Comparison of ENCODE assay signal across 10 cellular contexts in the genomic region with DNA sequence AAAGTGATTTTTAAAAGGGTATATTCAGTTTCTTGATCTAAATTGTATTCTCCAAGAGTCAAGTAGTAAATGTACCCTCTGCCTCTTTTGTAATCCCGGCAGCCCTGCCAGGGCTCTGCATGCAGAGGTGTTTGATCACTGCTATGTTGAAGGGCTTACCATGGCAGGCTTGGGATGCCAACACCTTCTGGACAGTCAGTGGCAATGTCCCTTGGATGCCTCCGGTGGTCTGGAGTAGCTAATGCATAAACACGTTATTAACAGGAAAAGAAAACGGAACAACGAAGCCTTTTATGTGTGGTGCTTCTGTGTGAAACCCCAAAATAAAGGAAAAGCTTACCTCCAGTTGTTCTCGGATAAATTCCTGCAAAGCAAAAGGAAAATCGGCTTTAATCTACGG. TPM values are rescaled to one million over a fixed set of nuclear protein-coding genes. Genes with fewer than 3 reads are reported as not detected.
DNase-seq lines count a peak whose midpoint lies in the region; TF ChIP-seq lines count a peak whose summit lies in the region.
"Had no signal": no experiment of that assay in that cellular context is flagged by ENCODE, and none has a peak within 500 bp of the region (broad histone marks: within the 10 kb centered on the region; RNA-seq: fewer than 3 reads in every experiment).

No MANE protein-coding gene starts in this region.

- CTCF ChIA-PET in MCF 10A (lab: Yijun Ruan, JAX) = interaction anchor here (0.6 to 1.4 kb wide), 3 partner anchors 10 to 273 kb away, joined by 3 to 4 read pairs (median 3); no protein-coding TSS in a partner anchor

- WGBS in stomach, 5 donors = 66 to 83% (median 74%) methylated on average over 8 of the region's 8 CpGs

- DNase-seq in MCF 10A (ENCODE audit: unreplicated experiment) (peak; percentile 36), breast epithelium (ENCODE audit: low spot score in 2 of 2) (no peak), RKO (ENCODE audit: low spot score) (peak; percentile 75), fibroblast of villous mesenchyme (ENCODE audit: low read depth) (no peak), tibial artery (no peak), NCI-H774 (lab: John Stamatoyannopoulos, UW) (no peak), NCI-H146 (lab: John Stamatoyannopoulos, UW) (no peak), stomach (no peak)

- H3K9me3 ChIP-seq in breast epithelium (no peaks in the 10 kb centered on the region), tibial artery (no peaks in the 10 kb centered on the region), stomach (no peaks in the 10 kb centered on the region)

- TF ChIP-seq POLR2A in breast epithelium (IDR thresholded peaks at IDR 0.05) (no peak), stomach (IDR thresholded peaks at IDR 0.05) (no peak)

- H3K27ac ChIP-seq in breast epithelium (no peak overlapping the region), tibial artery (no peak overlapping the region), stomach (peak overlapping the region in 1 of 5 donors; percentile 0)

- TF ChIP-seq CTCF in MCF 10A (IDR thresholded peaks at IDR 0.05; ENCODE audit: unreplicated experiment) (peak; percentile 28), breast epithelium (IDR thresholded peaks at IDR 0.05) (peak in 1 of 3 donors; percentile 20), fibroblast of villous mesenchyme (IDR thresholded peaks at IDR 0.05; ENCODE audit: insufficient read depth, low read depth, low read length) (peak; percentile 44), tibial artery (IDR thresholded peaks at IDR 0.05) (peak; percentile 38 to 42), stomach (IDR thresholded peaks at IDR 0.05) (peak in 2 of 7 experiments; percentile 13 to 15)

- TF ChIP-seq EP300 in stomach (IDR thresholded peaks at IDR 0.05) = no peak

- H3K4me1 Mint-ChIP-seq in MCF 10A (ENCODE audit: insufficient read depth, unreplicated experiment) = no peaks in the 10 kb centered on the region
- H3K4me1 Mint-ChIP-seq: IgD-negative memory B cell, immature natural killer cell had no signal

- BruUV-seq in MCF 10A (replicated peaks; lab: Mats Ljungman, UMichigan) = no TSS peak

- H3K4me1 ChIP-seq in breast epithelium (no peaks in the 10 kb centered on the region), tibial artery (no peaks in the 10 kb centered on the region), stomach (peaks cover 0 to 5% (median 0%) of the 10 kb centered on the region in 4 donors)

- H3K27ac Mint-ChIP-seq in MCF 10A (ENCODE audit: low read depth, unreplicated experiment) = no peak overlapping the region

- POLR2A ChIA-PET in MCF 10A (lab: Yijun Ruan, JAX) = interaction anchor here (0.7 to 1.6 kb wide), 4 partner anchors 11 to 56 kb away, joined by 3 to 5 read pairs (median 3); no protein-coding TSS in a partner anchor

- no peaks in the 10 kb centered on the region for H3K9me3 Mint-ChIP-seq in MCF 10A (ENCODE audit: unreplicated experiment)
- H3K9me3 Mint-ChIP-seq: IgD-negative memory B cell, immature natural killer cell had no signal

- H3K27me3 ChIP-seq in breast epithelium = no peaks in the 10 kb centered on the region
- H3K27me3 ChIP-seq in tibial artery = no peaks in the 10 kb centered on the region
- H3K27me3 ChIP-seq in stomach = no peaks in the 10 kb centered on the region

- no peak overlapping the region for H3K4me3 Mint-ChIP-seq in MCF 10A (ENCODE audit: unreplicated experiment)
- H3K4me3 Mint-ChIP-seq: IgD-negative memory B cell, immature natural killer cell had no signal

- H3K36me3 Mint-ChIP-seq in MCF 10A (ENCODE audit: insufficient read depth, unreplicated experiment) = peaks cover 41% of the 10 kb centered on the region

- H3K27me3 Mint-ChIP-seq in MCF 10A (ENCODE audit: insufficient read depth, unreplicated experiment) = no peaks in the 10 kb centered on the region
- H3K27me3 Mint-ChIP-seq: IgD-negative memory B cell had no signal

- no peak overlapping the region for H3K4me3 ChIP-seq in breast epithelium
- no peak overlapping the region for H3K4me3 ChIP-seq in fibroblast of villous mesenchyme (ENCODE audit: low read depth, low read length)
- no peak overlapping the region for H3K4me3 ChIP-seq in tibial artery
- no peak overlapping the region for H3K4me3 ChIP-seq in stomach

- H3K36me3 ChIP-seq in breast epithelium (no peaks in the 10 kb centered on the region), tibial artery (peaks cover 47 to 88% (median 65%) of the 10 kb centered on the region in 3 donors), stomach (peaks cover 14 to 89% (median 80%) of the 10 kb centered on the region in 4 donors)

- intact Hi-C loops in MCF 10A (cut with micrococcal nuclease) (no loop called here), breast epithelium (cut with DNase I; ENCODE audit: low total_unique reads) (no loop called here), tibial artery (cut with DNase I; ENCODE audit: low total_unique reads) (no loop called here), stomach (cut with DNase I; ENCODE audit: low total_unique reads) (no loop called here)

RNA-seq across cellular contexts. Expression of gene EIF2B2, which starts 19.9 kb away (rescaled TPM):
- total RNA-seq in MCF 10A (2022) (53.8 and 57.9 TPM in 2 replicates), breast epithelium (10 to 100 TPM; 31.8 to 40.3 (median 36.0) TPM), fibroblast of villous mesenchyme (46.6 and 49.6 TPM in 2 replicates), stomach (100 to 1,000 TPM in 1 of 5 donors, 10 to 100 TPM in 3, 1 to 10 TPM in 1; 5.8 to 182 (median 23.7) TPM)
- polyA plus RNA-seq in stomach = 10 to 100 TPM; 27.6 to 32.1 (median 29.1) TPM

RNA-seq across cellular contexts. Expression of gene MLH3, which starts 28.6 kb away (rescaled TPM):
- total RNA-seq in MCF 10A (2022) = 28.2 and 29.9 TPM in 2 replicates
- 10 to 100 TPM; 31.8 to 53.1 (median 42.9) TPM for total RNA-seq in breast epithelium
- total RNA-seq in fibroblast of villous mesenchyme = 21.6 and 25.9 TPM in 2 replicates
- total RNA-seq in stomach = 10 to 100 TPM in 4 of 5 donors, 1 to 10 TPM in 1; 9.3 to 53.2 (median 36.8) TPM
- 10 to 100 TPM in 1 of 3 donors, 1 to 10 TPM in 2; 7.2 to 13.4 (median 8.3) TPM for polyA plus RNA-seq in stomach

RNA-seq across cellular contexts. Expression of gene ACYP1, which starts 41.2 kb away (rescaled TPM):
- 11.7 and 19.9 TPM in 2 replicates for total RNA-seq in MCF 10A (2022)
- total RNA-seq in breast epithelium = 10 to 100 TPM; 19.0 to 23.6 (median 21.6) TPM
- 2.9 and 11.2 TPM in 2 replicates for total RNA-seq in fibroblast of villous mesenchyme
- 10 to 100 TPM in 2 of 5 donors, 1 to 10 TPM in 1, not detected in 2; 7.9 to 27.7 (median 12.2) TPM for total RNA-seq in stomach
- polyA plus RNA-seq in stomach = 10 to 100 TPM in 2 of 3 donors, 1 to 10 TPM in 1; 9.3 to 30.1 (median 11.9) TPM

RNA-seq across cellular contexts. Expression of gene ZC2HC1C, which starts 46.8 kb away (rescaled TPM):
- total RNA-seq in MCF 10A (2022) (1.3 and 2.2 TPM in 2 replicates), breast epithelium (1 to 10 TPM in 2 of 3 donors, under 1 TPM in 1; 0.96 to 3.2 (median 2.6) TPM), fibroblast of villous mesenchyme (0.64 and 2.2 TPM in 2 replicates), stomach (10 to 100 TPM in 1 of 5 donors, 1 to 10 TPM in 1, under 1 TPM in 1, not detected in 2; 0.37 to 10.4 (median 5.9) TPM)
- 1 to 10 TPM; 1.9 to 4.5 (median 3.7) TPM for polyA plus RNA-seq in stomach

Comparison
In these comparisons a context has a peak if more than half of its experiments do, and no peak if none do; other contexts are left out.
1. DNase-seq: peak in MCF 10A (single experiment) and RKO (single experiment); none in breast epithelium (0 of 2), fibroblast of villous mesenchyme (single experiment), tibial artery (0 of 2), NCI-H774 (single experiment), NCI-H146 (single experiment) and stomach (single experiment).